8 cellular contexts compared by ENCODE assay signal in genomic region chr3:183122257-183122932, GRCh38. TPM values are rescaled to one million over a fixed set of nuclear protein-coding genes. Genes with fewer than 3 reads are reported as not detected.
DNase-seq lines count a peak whose midpoint lies in the region; ATAC-seq, FAIRE-seq and TF ChIP-seq lines count a peak whose summit lies in the region.

No MANE protein-coding gene starts in this region.

- no peak overlapping the region for H3K4me2 ChIP-seq in KMS-11

- POLR2A ChIA-PET in naive thymus-derived CD8-positive, alpha-beta T cell (lab: Charles Lee), result no interaction called here

- H3K9me3 Mint-ChIP-seq in naive thymus-derived CD8-positive, alpha-beta T cell, result no peaks in the 10 kb centered on the region

- peaks cover under 1% of the 10 kb centered on the region for H3K4me1 ChIP-seq in KMS-11 (ENCODE audit: low read depth, poor library complexity, severe bottlenecking)

- no peak overlapping the region for H3K9ac ChIP-seq in KMS-11

- no peak overlapping the region for H3K27ac ChIP-seq in KMS-11

- peak; percentile 76 for FAIRE-seq in endometrium (lab: Jason Lieb, UNC)

- ATAC-seq in naive thymus-derived CD8-positive, alpha-beta T cell, result peak; percentile 48 to 57
- ATAC-seq in HG03280 (IDR thresholded peaks at IDR 0.05; ENCODE audit: unreplicated experiment), result no peak
- ATAC-seq in HG02798 (IDR thresholded peaks at IDR 0.05; ENCODE audit: poor library complexity, unreplicated experiment), result no peak

- no peaks in the 10 kb centered on the region for H3K36me3 ChIP-seq in KMS-11 (ENCODE audit: insufficient read depth)

- H3K4me3 Mint-ChIP-seq in naive thymus-derived CD8-positive, alpha-beta T cell, result no peak overlapping the region

- peak; percentile 76 for DNase-seq in NCI-H510A treated with DMSO at 0.1 percent for 48 hours (lab: John Stamatoyannopoulos, UW)
- no peak for DNase-seq in NCI-H510A (lab: John Stamatoyannopoulos, UW)
- peak; percentile 65 for DNase-seq in OCI-M1 (lab: John Stamatoyannopoulos, UW)
- DNase-seq in naive thymus-derived CD8-positive, alpha-beta T cell, result peak in 5 of 10 donors; percentile 9 to 62 (median 58)

- H3K4me3 ChIP-seq in KMS-11 (IDR thresholded peaks at IDR 0.05; ENCODE audit: insufficient read depth, low read depth, low read length), result no peak overlapping the region

- no peak overlapping the region for H3K27ac Mint-ChIP-seq in naive thymus-derived CD8-positive, alpha-beta T cell

- peaks cover 0 to 2% (median 0%) of the 10 kb centered on the region in 3 donors for H3K36me3 Mint-ChIP-seq in naive thymus-derived CD8-positive, alpha-beta T cell

- H2AFZ ChIP-seq in KMS-11 (ENCODE audit: low read depth), result no peak overlapping the region

- peak; percentile 94 for TF ChIP-seq CTCF in KMS-11 (conservative IDR thresholded peaks at IDR 0.05; ENCODE audit: low read depth, low read length)

- no peaks in the 10 kb centered on the region for H3K27me3 ChIP-seq in KMS-11 (ENCODE audit: insufficient read depth, low read depth)

- H4K20me1 ChIP-seq in KMS-11 (ENCODE audit: insufficient read depth), result no peaks in the 10 kb centered on the region

- H3K27me3 Mint-ChIP-seq in naive thymus-derived CD8-positive, alpha-beta T cell, result peaks cover 2 to 6% (median 4%) of the 10 kb centered on the region in 5 donors

- H3K4me1 Mint-ChIP-seq in naive thymus-derived CD8-positive, alpha-beta T cell, result peaks cover 0 to 2% (median 0%) of the 10 kb centered on the region in 4 donors

- H3K79me2 ChIP-seq in KMS-11 (ENCODE audit: insufficient read depth, low read depth), result no peaks in the 10 kb centered on the region

RNA-seq across cellular contexts. Expression of gene MCCC1, which starts 23.1 kb away (rescaled TPM):
- total RNA-seq in naive thymus-derived CD8-positive, alpha-beta T cell, result 10 to 100 TPM; 33.2 to 36.5 TPM
- 10 to 100 TPM; 24.8 to 36.7 (median 29.2) TPM for polyA plus RNA-seq in naive thymus-derived CD8-positive, alpha-beta T cell

RNA-seq across cellular contexts. Expression of gene LAMP3, which starts 40.1 kb away (rescaled TPM):
- 1 to 10 TPM in 1 of 2 experiments, under 1 TPM in 1; 0.83 to 1.3 TPM for total RNA-seq in naive thymus-derived CD8-positive, alpha-beta T cell
- 1 to 10 TPM; 1.4 to 4.4 (median 1.7) TPM for polyA plus RNA-seq in naive thymus-derived CD8-positive, alpha-beta T cell

Comparison
In these comparisons a context has a peak if more than half of its experiments do, and no peak if none do; other contexts are left out.
1. ATAC-seq: peak in naive thymus-derived CD8-positive, alpha-beta T cell (2 of 2); none in HG03280 (single experiment) and HG02798 (single experiment).